In the genomic region with DNA sequence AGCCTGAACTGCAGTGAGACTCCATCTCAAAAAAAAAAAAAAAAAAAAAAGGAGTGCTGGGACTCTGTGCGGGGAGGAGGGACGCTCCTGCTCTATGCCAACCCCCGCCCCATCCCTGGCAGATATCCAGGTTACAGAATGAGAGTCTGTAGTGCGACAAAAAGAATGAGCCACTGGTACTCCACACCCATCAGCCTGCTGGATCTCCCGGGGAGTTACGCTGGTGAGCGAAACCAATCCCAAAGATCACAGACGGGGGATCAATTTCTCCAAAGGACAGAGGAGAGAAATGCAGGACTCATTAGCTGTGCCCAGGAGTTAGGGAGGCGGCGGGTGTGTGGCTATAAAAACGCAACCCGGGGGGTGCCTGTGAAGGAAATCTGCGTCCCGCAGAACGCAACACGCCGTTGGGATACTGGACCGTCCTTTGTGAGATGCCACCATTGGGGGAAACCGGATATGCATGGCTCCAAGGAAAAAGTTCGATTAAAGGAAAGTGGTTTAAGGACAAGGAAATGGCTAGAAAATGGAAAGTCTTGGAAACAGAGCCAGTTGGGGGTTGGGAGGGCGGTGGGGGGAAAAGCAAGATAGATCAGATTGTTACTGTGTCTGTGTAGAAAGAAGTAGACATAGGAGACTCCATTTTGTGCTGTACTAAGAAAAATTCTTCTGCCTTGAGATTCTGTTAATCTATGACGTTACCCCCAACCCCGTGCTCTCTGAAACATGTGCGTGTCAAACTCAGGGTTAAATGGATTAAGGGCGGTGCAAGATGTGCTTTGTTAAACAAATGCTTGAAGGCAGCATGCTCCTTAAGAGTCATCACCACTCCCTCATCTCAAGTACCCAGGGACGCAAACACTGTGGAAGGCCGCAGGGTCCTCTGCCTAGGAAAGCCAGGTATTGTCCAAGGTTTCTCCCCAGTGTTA, we compare ENCODE assay signal across 1 cellular context.
TF ChIP-seq lines count a peak whose summit lies in the region.
"Not testable (repeated sequence)": the region's sequence is repeated elsewhere in the genome, so short reads cannot be mapped to it uniquely, and the experiment has no call there.

No MANE protein-coding gene starts in this region.

TF ChIP-seq in K562, 482 proteins besides CTCF, POLR2A, EP300 and RAD21 (continued from another document and continues in another):
- TF ChIP-seq, protein P1, sequence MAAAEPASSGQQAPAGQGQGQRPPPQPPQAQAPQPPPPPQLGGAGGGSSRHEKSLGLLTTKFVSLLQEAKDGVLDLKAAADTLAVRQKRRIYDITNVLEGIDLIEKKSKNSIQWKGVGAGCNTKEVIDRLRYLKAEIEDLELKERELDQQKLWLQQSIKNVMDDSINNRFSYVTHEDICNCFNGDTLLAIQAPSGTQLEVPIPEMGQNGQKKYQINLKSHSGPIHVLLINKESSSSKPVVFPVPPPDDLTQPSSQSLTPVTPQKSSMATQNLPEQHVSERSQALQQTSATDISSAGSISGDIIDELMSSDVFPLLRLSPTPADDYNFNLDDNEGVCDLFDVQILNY (CRISPR knock-in tag; IDR thresholded peaks at IDR 0.05): 0 out of 2 replicates have a peak, but pooled peaks have one; percentile 20
- TF ChIP-seq, protein P2, sequence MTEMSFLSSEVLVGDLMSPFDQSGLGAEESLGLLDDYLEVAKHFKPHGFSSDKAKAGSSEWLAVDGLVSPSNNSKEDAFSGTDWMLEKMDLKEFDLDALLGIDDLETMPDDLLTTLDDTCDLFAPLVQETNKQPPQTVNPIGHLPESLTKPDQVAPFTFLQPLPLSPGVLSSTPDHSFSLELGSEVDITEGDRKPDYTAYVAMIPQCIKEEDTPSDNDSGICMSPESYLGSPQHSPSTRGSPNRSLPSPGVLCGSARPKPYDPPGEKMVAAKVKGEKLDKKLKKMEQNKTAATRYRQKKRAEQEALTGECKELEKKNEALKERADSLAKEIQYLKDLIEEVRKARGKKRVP (CRISPR knock-in tag; IDR thresholded peaks at IDR 0.05): 0 out of 2 replicates have a peak, but pooled peaks have one; percentile 22
- TF ChIP-seq SP1 (CRISPR knock-in tag; IDR thresholded peaks at IDR 0.05): peak; percentile 44; the same call in 1 of the 2 replicates
- 0 out of 2 replicates have a peak, but pooled peaks have one; percentile 70 for TF ChIP-seq ZBTB17 (CRISPR knock-in tag; IDR thresholded peaks at IDR 0.05)
- 0 out of 4 replicates have a peak, but pooled peaks of 1 of the 2 experiments have one; percentile 24 for TF ChIP-seq ARNT (IDR thresholded peaks at IDR 0.05)
- TF ChIP-seq, protein P3, sequence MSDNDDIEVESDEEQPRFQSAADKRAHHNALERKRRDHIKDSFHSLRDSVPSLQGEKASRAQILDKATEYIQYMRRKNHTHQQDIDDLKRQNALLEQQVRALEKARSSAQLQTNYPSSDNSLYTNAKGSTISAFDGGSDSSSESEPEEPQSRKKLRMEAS (CRISPR knock-in tag; IDR thresholded peaks at IDR 0.05): peak; percentile 58
- TF ChIP-seq ADNP (tag; IDR thresholded peaks at IDR 0.05): peak; percentile 97
- peak; percentile 72; the same call in 1 of the 2 replicates for TF ChIP-seq MEF2D (tag; conservative IDR thresholded peaks at IDR 0.05; ENCODE audit: low read depth)
- TF ChIP-seq, protein P4, sequence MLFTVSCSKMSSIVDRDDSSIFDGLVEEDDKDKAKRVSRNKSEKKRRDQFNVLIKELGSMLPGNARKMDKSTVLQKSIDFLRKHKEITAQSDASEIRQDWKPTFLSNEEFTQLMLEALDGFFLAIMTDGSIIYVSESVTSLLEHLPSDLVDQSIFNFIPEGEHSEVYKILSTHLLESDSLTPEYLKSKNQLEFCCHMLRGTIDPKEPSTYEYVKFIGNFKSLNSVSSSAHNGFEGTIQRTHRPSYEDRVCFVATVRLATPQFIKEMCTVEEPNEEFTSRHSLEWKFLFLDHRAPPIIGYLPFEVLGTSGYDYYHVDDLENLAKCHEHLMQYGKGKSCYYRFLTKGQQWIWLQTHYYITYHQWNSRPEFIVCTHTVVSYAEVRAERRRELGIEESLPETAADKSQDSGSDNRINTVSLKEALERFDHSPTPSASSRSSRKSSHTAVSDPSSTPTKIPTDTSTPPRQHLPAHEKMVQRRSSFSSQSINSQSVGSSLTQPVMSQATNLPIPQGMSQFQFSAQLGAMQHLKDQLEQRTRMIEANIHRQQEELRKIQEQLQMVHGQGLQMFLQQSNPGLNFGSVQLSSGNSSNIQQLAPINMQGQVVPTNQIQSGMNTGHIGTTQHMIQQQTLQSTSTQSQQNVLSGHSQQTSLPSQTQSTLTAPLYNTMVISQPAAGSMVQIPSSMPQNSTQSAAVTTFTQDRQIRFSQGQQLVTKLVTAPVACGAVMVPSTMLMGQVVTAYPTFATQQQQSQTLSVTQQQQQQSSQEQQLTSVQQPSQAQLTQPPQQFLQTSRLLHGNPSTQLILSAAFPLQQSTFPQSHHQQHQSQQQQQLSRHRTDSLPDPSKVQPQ (CRISPR knock-in tag; IDR thresholded peaks at IDR 0.05; ENCODE audit: borderline replicate concordance): 0 out of 2 replicates have a peak, but pooled peaks have one; percentile 4
- TF ChIP-seq, protein P5, sequence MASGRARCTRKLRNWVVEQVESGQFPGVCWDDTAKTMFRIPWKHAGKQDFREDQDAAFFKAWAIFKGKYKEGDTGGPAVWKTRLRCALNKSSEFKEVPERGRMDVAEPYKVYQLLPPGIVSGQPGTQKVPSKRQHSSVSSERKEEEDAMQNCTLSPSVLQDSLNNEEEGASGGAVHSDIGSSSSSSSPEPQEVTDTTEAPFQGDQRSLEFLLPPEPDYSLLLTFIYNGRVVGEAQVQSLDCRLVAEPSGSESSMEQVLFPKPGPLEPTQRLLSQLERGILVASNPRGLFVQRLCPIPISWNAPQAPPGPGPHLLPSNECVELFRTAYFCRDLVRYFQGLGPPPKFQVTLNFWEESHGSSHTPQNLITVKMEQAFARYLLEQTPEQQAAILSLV (tag; IDR thresholded peaks at IDR 0.05): 0 out of 2 replicates have a peak, but pooled peaks have one; percentile 54
- TF ChIP-seq, protein P6, sequence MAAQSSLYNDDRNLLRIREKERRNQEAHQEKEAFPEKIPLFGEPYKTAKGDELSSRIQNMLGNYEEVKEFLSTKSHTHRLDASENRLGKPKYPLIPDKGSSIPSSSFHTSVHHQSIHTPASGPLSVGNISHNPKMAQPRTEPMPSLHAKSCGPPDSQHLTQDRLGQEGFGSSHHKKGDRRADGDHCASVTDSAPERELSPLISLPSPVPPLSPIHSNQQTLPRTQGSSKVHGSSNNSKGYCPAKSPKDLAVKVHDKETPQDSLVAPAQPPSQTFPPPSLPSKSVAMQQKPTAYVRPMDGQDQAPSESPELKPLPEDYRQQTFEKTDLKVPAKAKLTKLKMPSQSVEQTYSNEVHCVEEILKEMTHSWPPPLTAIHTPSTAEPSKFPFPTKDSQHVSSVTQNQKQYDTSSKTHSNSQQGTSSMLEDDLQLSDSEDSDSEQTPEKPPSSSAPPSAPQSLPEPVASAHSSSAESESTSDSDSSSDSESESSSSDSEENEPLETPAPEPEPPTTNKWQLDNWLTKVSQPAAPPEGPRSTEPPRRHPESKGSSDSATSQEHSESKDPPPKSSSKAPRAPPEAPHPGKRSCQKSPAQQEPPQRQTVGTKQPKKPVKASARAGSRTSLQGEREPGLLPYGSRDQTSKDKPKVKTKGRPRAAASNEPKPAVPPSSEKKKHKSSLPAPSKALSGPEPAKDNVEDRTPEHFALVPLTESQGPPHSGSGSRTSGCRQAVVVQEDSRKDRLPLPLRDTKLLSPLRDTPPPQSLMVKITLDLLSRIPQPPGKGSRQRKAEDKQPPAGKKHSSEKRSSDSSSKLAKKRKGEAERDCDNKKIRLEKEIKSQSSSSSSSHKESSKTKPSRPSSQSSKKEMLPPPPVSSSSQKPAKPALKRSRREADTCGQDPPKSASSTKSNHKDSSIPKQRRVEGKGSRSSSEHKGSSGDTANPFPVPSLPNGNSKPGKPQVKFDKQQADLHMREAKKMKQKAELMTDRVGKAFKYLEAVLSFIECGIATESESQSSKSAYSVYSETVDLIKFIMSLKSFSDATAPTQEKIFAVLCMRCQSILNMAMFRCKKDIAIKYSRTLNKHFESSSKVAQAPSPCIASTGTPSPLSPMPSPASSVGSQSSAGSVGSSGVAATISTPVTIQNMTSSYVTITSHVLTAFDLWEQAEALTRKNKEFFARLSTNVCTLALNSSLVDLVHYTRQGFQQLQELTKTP (IDR thresholded peaks at IDR 0.05; ENCODE audit: low read depth in 1 of 2, partially characterized antibody in 2 of 2): peak in 1 of 2 experiments; percentile 4
- peak; percentile 37; the same call in 1 of the 2 replicates for TF ChIP-seq EP400 (IDR thresholded peaks at IDR 0.05)
- TF ChIP-seq FOXJ2 (tag; IDR thresholded peaks at IDR 0.05): 0 out of 2 replicates have a peak, but pooled peaks have one; percentile 44
- TF ChIP-seq, protein P7, sequence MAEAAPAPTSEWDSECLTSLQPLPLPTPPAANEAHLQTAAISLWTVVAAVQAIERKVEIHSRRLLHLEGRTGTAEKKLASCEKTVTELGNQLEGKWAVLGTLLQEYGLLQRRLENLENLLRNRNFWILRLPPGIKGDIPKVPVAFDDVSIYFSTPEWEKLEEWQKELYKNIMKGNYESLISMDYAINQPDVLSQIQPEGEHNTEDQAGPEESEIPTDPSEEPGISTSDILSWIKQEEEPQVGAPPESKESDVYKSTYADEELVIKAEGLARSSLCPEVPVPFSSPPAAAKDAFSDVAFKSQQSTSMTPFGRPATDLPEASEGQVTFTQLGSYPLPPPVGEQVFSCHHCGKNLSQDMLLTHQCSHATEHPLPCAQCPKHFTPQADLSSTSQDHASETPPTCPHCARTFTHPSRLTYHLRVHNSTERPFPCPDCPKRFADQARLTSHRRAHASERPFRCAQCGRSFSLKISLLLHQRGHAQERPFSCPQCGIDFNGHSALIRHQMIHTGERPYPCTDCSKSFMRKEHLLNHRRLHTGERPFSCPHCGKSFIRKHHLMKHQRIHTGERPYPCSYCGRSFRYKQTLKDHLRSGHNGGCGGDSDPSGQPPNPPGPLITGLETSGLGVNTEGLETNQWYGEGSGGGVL (CRISPR knock-in tag; IDR thresholded peaks at IDR 0.05): peak; percentile 38; the same call in 1 of the 2 replicates
- TF ChIP-seq PTTG1 (tag; IDR thresholded peaks at IDR 0.05; ENCODE audit: low read depth): peak; percentile 84
- TF ChIP-seq DIDO1 (tag; IDR thresholded peaks at IDR 0.05; ENCODE audit: low read depth): peak; percentile 17; the same call in 1 of the 2 replicates
- not testable (repeated sequence) for TF ChIP-seq NR2C1 (IDR thresholded peaks at IDR 0.05)
- TF ChIP-seq NR2C1 (tag; IDR thresholded peaks at IDR 0.05): peak; percentile 75
- TF ChIP-seq, protein P8, sequence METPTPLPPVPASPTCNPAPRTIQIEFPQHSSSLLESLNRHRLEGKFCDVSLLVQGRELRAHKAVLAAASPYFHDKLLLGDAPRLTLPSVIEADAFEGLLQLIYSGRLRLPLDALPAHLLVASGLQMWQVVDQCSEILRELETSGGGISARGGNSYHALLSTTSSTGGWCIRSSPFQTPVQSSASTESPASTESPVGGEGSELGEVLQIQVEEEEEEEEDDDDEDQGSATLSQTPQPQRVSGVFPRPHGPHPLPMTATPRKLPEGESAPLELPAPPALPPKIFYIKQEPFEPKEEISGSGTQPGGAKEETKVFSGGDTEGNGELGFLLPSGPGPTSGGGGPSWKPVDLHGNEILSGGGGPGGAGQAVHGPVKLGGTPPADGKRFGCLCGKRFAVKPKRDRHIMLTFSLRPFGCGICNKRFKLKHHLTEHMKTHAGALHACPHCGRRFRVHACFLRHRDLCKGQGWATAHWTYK (CRISPR knock-in tag; IDR thresholded peaks at IDR 0.05): peak; percentile 83; the same call in 1 of the 2 replicates
- TF ChIP-seq, protein P9, sequence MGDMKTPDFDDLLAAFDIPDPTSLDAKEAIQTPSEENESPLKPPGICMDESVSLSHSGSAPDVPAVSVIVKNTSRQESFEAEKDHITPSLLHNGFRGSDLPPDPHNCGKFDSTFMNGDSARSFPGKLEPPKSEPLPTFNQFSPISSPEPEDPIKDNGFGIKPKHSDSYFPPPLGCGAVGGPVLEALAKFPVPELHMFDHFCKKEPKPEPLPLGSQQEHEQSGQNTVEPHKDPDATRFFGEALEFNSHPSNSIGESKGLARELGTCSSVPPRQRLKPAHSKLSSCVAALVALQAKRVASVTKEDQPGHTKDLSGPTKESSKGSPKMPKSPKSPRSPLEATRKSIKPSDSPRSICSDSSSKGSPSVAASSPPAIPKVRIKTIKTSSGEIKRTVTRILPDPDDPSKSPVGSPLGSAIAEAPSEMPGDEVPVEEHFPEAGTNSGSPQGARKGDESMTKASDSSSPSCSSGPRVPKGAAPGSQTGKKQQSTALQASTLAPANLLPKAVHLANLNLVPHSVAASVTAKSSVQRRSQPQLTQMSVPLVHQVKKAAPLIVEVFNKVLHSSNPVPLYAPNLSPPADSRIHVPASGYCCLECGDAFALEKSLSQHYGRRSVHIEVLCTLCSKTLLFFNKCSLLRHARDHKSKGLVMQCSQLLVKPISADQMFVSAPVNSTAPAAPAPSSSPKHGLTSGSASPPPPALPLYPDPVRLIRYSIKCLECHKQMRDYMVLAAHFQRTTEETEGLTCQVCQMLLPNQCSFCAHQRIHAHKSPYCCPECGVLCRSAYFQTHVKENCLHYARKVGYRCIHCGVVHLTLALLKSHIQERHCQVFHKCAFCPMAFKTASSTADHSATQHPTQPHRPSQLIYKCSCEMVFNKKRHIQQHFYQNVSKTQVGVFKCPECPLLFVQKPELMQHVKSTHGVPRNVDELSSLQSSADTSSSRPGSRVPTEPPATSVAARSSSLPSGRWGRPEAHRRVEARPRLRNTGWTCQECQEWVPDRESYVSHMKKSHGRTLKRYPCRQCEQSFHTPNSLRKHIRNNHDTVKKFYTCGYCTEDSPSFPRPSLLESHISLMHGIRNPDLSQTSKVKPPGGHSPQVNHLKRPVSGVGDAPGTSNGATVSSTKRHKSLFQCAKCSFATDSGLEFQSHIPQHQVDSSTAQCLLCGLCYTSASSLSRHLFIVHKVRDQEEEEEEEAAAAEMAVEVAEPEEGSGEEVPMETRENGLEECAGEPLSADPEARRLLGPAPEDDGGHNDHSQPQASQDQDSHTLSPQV (IDR thresholded peaks at IDR 0.05): peak; percentile 98
- peak; percentile 20 for TF ChIP-seq POLR3A (IDR thresholded peaks at IDR 0.05; ENCODE audit: borderline replicate concordance, extremely low read depth, insufficient read depth, insufficient read length)
- TF ChIP-seq, protein P10, sequence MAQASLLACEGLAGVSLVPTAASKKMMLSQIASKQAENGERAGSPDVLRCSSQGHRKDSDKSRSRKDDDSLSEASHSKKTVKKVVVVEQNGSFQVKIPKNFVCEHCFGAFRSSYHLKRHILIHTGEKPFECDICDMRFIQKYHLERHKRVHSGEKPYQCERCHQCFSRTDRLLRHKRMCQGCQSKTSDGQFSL (CRISPR knock-in tag; IDR thresholded peaks at IDR 0.05): not testable (repeated sequence)
- TF ChIP-seq, protein P10 (tag; IDR thresholded peaks at IDR 0.05): peak in 1 of 2 experiments; percentile 83; a peak in 2 of 4 replicates
- 0 out of 2 replicates have a peak, but pooled peaks have one; percentile 3 for TF ChIP-seq E2F3 (CRISPR knock-in tag; IDR thresholded peaks at IDR 0.05)
- TF ChIP-seq TEAD1 (CRISPR knock-in tag; IDR thresholded peaks at IDR 0.05): 0 out of 4 replicates have a peak, but pooled peaks of 1 of the 2 experiments have one; percentile 20
- peak; percentile 65; the same call in 1 of the 2 replicates for TF ChIP-seq HDAC8 (tag; IDR thresholded peaks at IDR 0.05)
- TF ChIP-seq ZNF583 (CRISPR knock-in tag; IDR thresholded peaks at IDR 0.05): peak; percentile 90; the same call in 1 of the 2 replicates
